In the genomic region with DNA sequence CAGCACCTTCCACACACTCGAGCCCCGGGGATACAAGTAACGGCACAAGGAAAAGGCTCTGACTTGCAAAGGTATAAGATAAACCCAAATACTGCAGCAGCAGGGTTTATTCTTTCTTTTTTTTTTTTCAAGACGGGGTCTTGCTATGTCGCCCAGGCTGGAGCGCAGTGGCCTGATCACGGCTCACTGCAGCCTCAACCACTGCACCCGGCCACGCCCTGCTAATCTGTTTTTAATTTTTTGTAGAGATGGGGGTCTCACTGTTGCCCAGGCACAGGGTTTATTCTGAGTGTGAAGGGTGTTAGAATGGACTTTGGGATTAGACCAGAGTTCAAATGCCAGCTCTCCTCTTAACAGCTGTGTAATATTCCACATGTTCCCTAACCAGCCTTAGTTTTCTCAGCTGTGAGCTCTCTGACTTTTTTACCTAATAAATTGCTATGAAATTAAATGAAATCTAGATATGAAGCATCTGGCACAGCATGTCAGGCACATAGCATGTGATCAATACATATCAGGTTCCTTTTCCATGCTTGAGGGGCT, we compare ENCODE assay signal across 24 cellular contexts.
"Had no signal": no experiment of that assay in that cellular context is flagged by ENCODE, and none has a peak within 500 bp of the region (broad histone marks: within the 10 kb centered on the region; RNA-seq: fewer than 3 reads in every experiment).

No MANE protein-coding gene starts in this region.

- H3K27me3 Mint-ChIP-seq: activated naive CD8-positive, alpha-beta T cell; activated T-helper 17 cell treated with anti-CD3 and anti-CD28 coated beads, Interleukin-2, amount 50 U/mL, for 72 hours had no signal

- H3K4me3 ChIP-seq: SJCRH30 had no signal

- H3K27me3 ChIP-seq: SJCRH30 had no signal

- DNase-seq: activated CD4-positive, alpha-beta memory T cell treated with anti-CD3 and anti-CD28 coated beads, Interleukin-2, amount 10 ng/mL, durations not matched to agents 7 days and 5 days; activated CD4-positive, alpha-beta T cell treated with anti-CD3 and anti-CD28 coated beads for 36 hours; activated CD4-positive, alpha-beta T cell treated with anti-CD3 and anti-CD28 coated beads, Interleukin-2, amount 50 U/mL, for 1 hour; activated gamma-delta T cell; activated naive CD4-positive, alpha-beta T cell treated with anti-CD3 and anti-CD28 coated beads for 36 hours; activated T-cell treated with anti-CD3 and anti-CD28 coated beads for 4 hours; activated T-cell treated with anti-CD3 and anti-CD28 coated beads, Interleukin-2, amount 50 U/mL, for 48 hours; MM.1S; NCI-H1105; NCI-H1436; NCI-H2029; NCI-H2171 treated with DMSO at 0.1 percent for 48 hours; NCI-H510A; NCI-H526 treated with DMSO at 0.1 percent for 48 hours; NCI-H82; RPMI8226; SJCRH30; SK-N-SH; T-helper 1 cell; WERI-Rb-1 had no signal

- H3K27ac ChIP-seq: SJCRH30, WERI-Rb-1 had no signal

- H3K9me2 ChIP-seq: SK-N-SH had no signal

- H3K4me1 Mint-ChIP-seq: activated T-helper 17 cell treated with anti-CD3 and anti-CD28 coated beads, Interleukin-2, amount 50 U/mL, for 72 hours had no signal

- H3K36me3 ChIP-seq: SJCRH30, WERI-Rb-1 had no signal

- H3K9me3 Mint-ChIP-seq: activated CD4-positive, alpha-beta memory T cell treated with anti-CD3 and anti-CD28 coated beads, Interleukin-2, amount 10 ng/mL, durations not matched to agents 7 days and 5 days; activated naive CD4-positive, alpha-beta T cell treated with anti-CD3 and anti-CD28 coated beads for 36 hours; activated T-helper 17 cell treated with anti-CD3 and anti-CD28 coated beads, Interleukin-2, amount 50 U/mL, for 72 hours; brain had no signal

- H3K27ac Mint-ChIP-seq: activated CD4-positive, alpha-beta memory T cell treated with anti-CD3 and anti-CD28 coated beads, Interleukin-2, amount 10 ng/mL, durations not matched to agents 7 days and 5 days; activated CD4-positive, alpha-beta T cell treated with anti-CD3 and anti-CD28 coated beads for 36 hours; activated naive CD4-positive, alpha-beta T cell treated with anti-CD3 and anti-CD28 coated beads for 36 hours; activated naive CD8-positive, alpha-beta T cell; activated T-helper 17 cell treated with anti-CD3 and anti-CD28 coated beads, Interleukin-2, amount 50 U/mL, for 72 hours had no signal

- ATAC-seq: activated CD4-positive, alpha-beta T cell treated with anti-CD3 and anti-CD28 coated beads for 36 hours; activated T-helper 17 cell treated with anti-CD3 and anti-CD28 coated beads, Interleukin-2, amount 50 U/mL, for 72 hours; Panc1 had no signal

- H3K4me3 Mint-ChIP-seq: activated CD4-positive, alpha-beta memory T cell treated with anti-CD3 and anti-CD28 coated beads, Interleukin-2, amount 10 ng/mL, durations not matched to agents 7 days and 5 days; activated CD4-positive, alpha-beta T cell treated with anti-CD3 and anti-CD28 coated beads for 36 hours; activated naive CD4-positive, alpha-beta T cell treated with anti-CD3 and anti-CD28 coated beads for 36 hours; activated naive CD8-positive, alpha-beta T cell; activated T-helper 17 cell treated with anti-CD3 and anti-CD28 coated beads, Interleukin-2, amount 50 U/mL, for 72 hours had no signal

- H3K4me1 ChIP-seq: SJCRH30 had no signal

- H3K9me3 ChIP-seq: SJCRH30, SK-N-SH had no signal

- H3K9ac ChIP-seq: SK-N-SH had no signal

- H3K36me3 Mint-ChIP-seq: activated naive CD8-positive, alpha-beta T cell; brain had no signal

- H3K4me2 ChIP-seq: SK-N-SH had no signal
